In the genomic region with DNA sequence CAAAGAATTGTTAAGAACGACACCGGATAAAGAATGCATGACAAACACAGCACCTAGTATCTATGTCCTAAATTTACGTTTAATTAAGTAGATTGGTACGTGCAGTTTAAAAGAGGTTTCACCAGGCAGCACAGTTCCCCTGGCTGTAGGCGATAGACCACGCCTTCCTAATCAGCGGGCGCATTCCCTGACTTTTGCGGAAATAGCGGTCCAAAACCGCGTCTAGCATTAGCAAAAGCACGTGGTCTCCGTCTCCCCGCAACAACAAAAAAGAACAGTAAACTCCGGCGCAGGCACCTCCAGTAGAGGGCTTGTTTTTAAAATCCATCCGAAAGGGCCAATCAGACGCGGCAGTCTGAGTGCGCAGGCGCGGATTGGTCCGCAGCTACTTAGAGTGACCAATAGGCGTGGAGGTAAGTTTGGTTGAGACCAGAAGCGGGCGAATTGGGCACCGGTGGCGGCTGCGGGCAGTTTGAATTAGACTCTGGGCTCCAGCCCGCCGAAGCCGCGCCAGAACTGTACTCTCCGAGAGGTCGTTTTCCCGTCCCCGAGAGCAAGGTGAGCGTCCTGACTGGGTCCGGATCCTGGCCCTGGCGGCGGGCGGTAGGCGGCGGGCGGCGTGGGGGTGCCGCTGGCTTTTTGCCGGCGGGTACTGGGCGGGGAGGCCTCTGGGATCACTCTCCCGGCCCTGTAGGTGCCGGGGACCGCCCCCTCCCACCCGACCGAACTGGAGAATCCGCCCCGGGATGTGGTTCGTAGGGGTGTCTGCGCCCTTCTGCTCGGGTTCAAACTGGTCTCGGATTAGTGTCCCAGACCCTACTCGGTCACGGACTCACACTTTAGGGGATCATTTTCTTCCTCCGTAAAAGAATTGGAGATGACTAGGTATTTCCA, we compare ENCODE assay signal across 8 cellular contexts.
DNase-seq lines count a peak whose midpoint lies in the region; ATAC-seq and FAIRE-seq lines count a peak whose summit lies in the region.

A gene with protein sequence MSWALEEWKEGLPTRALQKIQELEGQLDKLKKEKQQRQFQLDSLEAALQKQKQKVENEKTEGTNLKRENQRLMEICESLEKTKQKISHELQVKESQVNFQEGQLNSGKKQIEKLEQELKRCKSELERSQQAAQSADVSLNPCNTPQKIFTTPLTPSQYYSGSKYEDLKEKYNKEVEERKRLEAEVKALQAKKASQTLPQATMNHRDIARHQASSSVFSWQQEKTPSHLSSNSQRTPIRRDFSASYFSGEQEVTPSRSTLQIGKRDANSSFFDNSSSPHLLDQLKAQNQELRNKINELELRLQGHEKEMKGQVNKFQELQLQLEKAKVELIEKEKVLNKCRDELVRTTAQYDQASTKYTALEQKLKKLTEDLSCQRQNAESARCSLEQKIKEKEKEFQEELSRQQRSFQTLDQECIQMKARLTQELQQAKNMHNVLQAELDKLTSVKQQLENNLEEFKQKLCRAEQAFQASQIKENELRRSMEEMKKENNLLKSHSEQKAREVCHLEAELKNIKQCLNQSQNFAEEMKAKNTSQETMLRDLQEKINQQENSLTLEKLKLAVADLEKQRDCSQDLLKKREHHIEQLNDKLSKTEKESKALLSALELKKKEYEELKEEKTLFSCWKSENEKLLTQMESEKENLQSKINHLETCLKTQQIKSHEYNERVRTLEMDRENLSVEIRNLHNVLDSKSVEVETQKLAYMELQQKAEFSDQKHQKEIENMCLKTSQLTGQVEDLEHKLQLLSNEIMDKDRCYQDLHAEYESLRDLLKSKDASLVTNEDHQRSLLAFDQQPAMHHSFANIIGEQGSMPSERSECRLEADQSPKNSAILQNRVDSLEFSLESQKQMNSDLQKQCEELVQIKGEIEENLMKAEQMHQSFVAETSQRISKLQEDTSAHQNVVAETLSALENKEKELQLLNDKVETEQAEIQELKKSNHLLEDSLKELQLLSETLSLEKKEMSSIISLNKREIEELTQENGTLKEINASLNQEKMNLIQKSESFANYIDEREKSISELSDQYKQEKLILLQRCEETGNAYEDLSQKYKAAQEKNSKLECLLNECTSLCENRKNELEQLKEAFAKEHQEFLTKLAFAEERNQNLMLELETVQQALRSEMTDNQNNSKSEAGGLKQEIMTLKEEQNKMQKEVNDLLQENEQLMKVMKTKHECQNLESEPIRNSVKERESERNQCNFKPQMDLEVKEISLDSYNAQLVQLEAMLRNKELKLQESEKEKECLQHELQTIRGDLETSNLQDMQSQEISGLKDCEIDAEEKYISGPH (N-terminal part only) (plus strand): TSS at position 432 of the 894 bp plus-strand sequence. CDS start 10,560 bp downstream, outside the sequence.

- H3K4me3 ChIP-seq in BLaER1, result peak within 1 kb of the TSS; percentile 94

- peaks cover 28% of the 10 kb centered on the region for H3K36me3 ChIP-seq in BLaER1

- peak; percentile 100 for ATAC-seq in HG03457 (IDR thresholded peaks at IDR 0.05; ENCODE audit: unreplicated experiment)

- H3K27me3 ChIP-seq in BLaER1, result no peaks in the 10 kb centered on the region

- H3K4me2 ChIP-seq in BLaER1, result peak within 1 kb of the TSS; percentile 91

- no peaks in the 10 kb centered on the region for H4K20me1 ChIP-seq in BLaER1

- DNase-seq in GM19239 (ENCODE audit: insufficient read length, low spot score), result peak; percentile 99
- DNase-seq in NCI-H524 treated with DMSO at 0.1 percent for 48 hours (lab: John Stamatoyannopoulos, UW), result peak; percentile 94
- DNase-seq in activated CD4-positive, alpha-beta T cell treated with anti-CD3 and anti-CD28 coated beads for 4 hours, result peak; percentile 86 to 89
- DNase-seq in cortex of kidney (lab: John Stamatoyannopoulos, UW), result peak; percentile 47
- DNase-seq in left kidney (ENCODE audit: low read depth, low spot score), result peak; percentile 99
- DNase-seq in stimulated activated CD4-positive, alpha-beta T cell treated with anti-CD3 and anti-CD28 coated beads, Interleukin-2, amount 100 ng/mL, for 24 hours, result peak; percentile 89 to 90

- peaks cover 29% of the 10 kb centered on the region for H3K9me3 ChIP-seq in BLaER1

- peak within 1 kb of the TSS; percentile 89 for H3K27ac ChIP-seq in BLaER1

- H3K4me1 ChIP-seq in BLaER1, result peaks cover 22% of the 10 kb centered on the region

- peak within 1 kb of the TSS; percentile 92 for H3K9ac ChIP-seq in BLaER1

- FAIRE-seq in GM19239 (lab: Jason Lieb, UNC), result peak; percentile 92

Comparison
In these comparisons a context has a peak if more than half of its experiments do, and no peak if none do; other contexts are left out.
1. Peak in every context shown above with its lines: DNase-seq, ATAC-seq, H3K4me3 ChIP-seq and H3K27ac ChIP-seq.
2. DNase-seq: peak in every context shown above with its lines; median percentile 99 in GM19239; 99 in left kidney; 94 in NCI-H524 treated with DMSO at 0.1 percent for 48 hours; 90 in stimulated activated CD4-positive, alpha-beta T cell treated with anti-CD3 and anti-CD28 coated beads, Interleukin-2, amount 100 ng/mL, for 24 hours; 88 in activated CD4-positive, alpha-beta T cell treated with anti-CD3 and anti-CD28 coated beads for 4 hours; 47 in cortex of kidney.